ENCODE assay signal across 22 cellular contexts in the genomic region with DNA sequence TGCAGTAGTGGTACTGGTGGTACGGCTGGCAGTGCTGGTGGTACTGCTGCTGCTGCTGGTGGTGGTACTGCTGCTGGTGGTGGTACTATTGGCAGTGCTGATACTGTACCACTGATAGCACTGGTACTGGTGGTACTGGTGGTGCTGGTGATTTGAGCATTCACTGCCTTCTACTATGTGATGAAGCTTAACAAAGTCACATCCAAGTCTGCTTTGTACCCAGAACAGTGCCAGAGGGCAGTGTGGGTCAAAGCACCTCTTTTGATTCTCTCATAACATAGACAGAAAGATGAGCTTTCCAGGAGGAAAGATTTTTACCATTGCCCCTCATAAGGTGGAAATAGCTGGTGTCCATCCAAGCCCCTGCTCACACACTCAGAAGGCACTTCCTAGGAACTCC.
"Had no signal": no experiment of that assay in that cellular context is flagged by ENCODE, and none has a peak within 500 bp of the region (broad histone marks: within the 10 kb centered on the region; RNA-seq: fewer than 3 reads in every experiment).

No MANE protein-coding gene starts in this region.

- H3K27ac ChIP-seq: foreskin keratinocyte, neutrophil, vagina had no signal

- H3K36me3 Mint-ChIP-seq: activated naive CD4-positive, alpha-beta T cell treated with anti-CD3 and anti-CD28 coated beads, Interleukin-2, amount 50 U/mL, for 24 hours; brain; stimulated activated effector memory CD8-positive, alpha-beta T cell treated with anti-CD3 and anti-CD28 coated beads, Interleukin-12 subunit alpha, Interleukin-12 subunit beta, amount 100 ng/mL, for 72 hours had no signal

- ATAC-seq: activated CD8-positive, alpha-beta T cell treated with anti-CD3 and anti-CD28 coated beads, Interleukin-2, amount 10 ng/mL, durations not matched to agents 7 days and 5 days; effector memory CD8-positive, alpha-beta T cell; foreskin keratinocyte; left colon; naive thymus-derived CD4-positive, alpha-beta T cell; stimulated activated effector memory CD8-positive, alpha-beta T cell treated with anti-CD3 and anti-CD28 coated beads, Interleukin-12 subunit alpha, Interleukin-12 subunit beta, amount 100 ng/mL, for 72 hours had no signal

- H3K36me3 ChIP-seq: neutrophil, tibial nerve, vagina had no signal

- H3K9me3 ChIP-seq: neutrophil, tibial nerve, vagina had no signal

- H3K4me3 ChIP-seq: tibial nerve, vagina had no signal

- H3K27me3 ChIP-seq: foreskin keratinocyte, neutrophil, tibial nerve, vagina had no signal

- H3K27ac Mint-ChIP-seq: activated B cell treated with CpG ODN at 0.5 μM for 24 hours; activated CD8-positive, alpha-beta T cell treated with anti-CD3 and anti-CD28 coated beads, Interleukin-2, amount 10 ng/mL, durations not matched to agents 7 days and 5 days; activated naive CD4-positive, alpha-beta T cell treated with anti-CD3 and anti-CD28 coated beads, Interleukin-2, amount 50 U/mL, for 24 hours; effector memory CD8-positive, alpha-beta T cell; stimulated activated effector memory CD8-positive, alpha-beta T cell treated with anti-CD3 and anti-CD28 coated beads, Interleukin-12 subunit alpha, Interleukin-12 subunit beta, amount 100 ng/mL, for 72 hours had no signal

- DNase-seq: activated B cell treated with CpG ODN at 0.5 μM for 24 hours; activated CD4-positive, alpha-beta T cell treated with anti-CD3 and anti-CD28 coated beads for 48 hours; activated CD8-positive, alpha-beta memory T cell treated with anti-CD3 and anti-CD28 coated beads, Interleukin-2, amount 50 U/mL, for 4 hours; activated CD8-positive, alpha-beta T cell treated with anti-CD3 and anti-CD28 coated beads, Interleukin-2, amount 10 ng/mL, durations not matched to agents 7 days and 5 days; activated effector memory CD4-positive, alpha-beta T cell treated with anti-CD3 and anti-CD28 coated beads, Interleukin-2, amount 50 U/mL, for 16 hours; activated T-cell treated with anti-CD3 and anti-CD28 coated beads, Interleukin-2, amount 50 U/mL, for 48 hours; amniotic stem cell; effector memory CD8-positive, alpha-beta T cell; foreskin keratinocyte; head of caudate nucleus; left colon; naive thymus-derived CD4-positive, alpha-beta T cell; stimulated activated CD4-positive, alpha-beta T cell treated with anti-CD3 and anti-CD28 coated beads, Interleukin-12 subunit alpha, Interleukin-12 subunit beta, amount 100 ng/mL, for 4 hours; stimulated activated CD4-positive, alpha-beta T cell treated with anti-CD3 and anti-CD28 coated beads, Interleukin-2, amount 100 ng/mL, for 24 hours; T-helper 2 cell had no signal

- H3K4me1 ChIP-seq: foreskin keratinocyte had no signal

- H3K9me3 Mint-ChIP-seq: activated B cell treated with CpG ODN at 0.5 μM for 24 hours; activated naive CD4-positive, alpha-beta T cell treated with anti-CD3 and anti-CD28 coated beads, Interleukin-2, amount 50 U/mL, for 24 hours; brain; central memory CD8-positive, alpha-beta T cell; effector memory CD8-positive, alpha-beta T cell; stimulated activated effector memory CD8-positive, alpha-beta T cell treated with anti-CD3 and anti-CD28 coated beads, Interleukin-12 subunit alpha, Interleukin-12 subunit beta, amount 100 ng/mL, for 72 hours had no signal
